In genomic region chr5:149503006-149503405, GRCh38 we compare ENCODE assay signal across 16 cellular contexts.
"Had no signal": no experiment of that assay in that cellular context is flagged by ENCODE, and none has a peak within 500 bp of the region (broad histone marks: within the 10 kb centered on the region; RNA-seq: fewer than 3 reads in every experiment).

No MANE protein-coding gene starts in this region.

- DNase-seq: activated CD4-positive, alpha-beta T cell treated with anti-CD3 and anti-CD28 coated beads for 4 hours; activated effector memory CD4-positive, alpha-beta T cell treated with anti-CD3 and anti-CD28 coated beads, Interleukin-2, amount 50 U/mL, for 16 hours; activated naive CD8-positive, alpha-beta T cell treated with anti-CD3 and anti-CD28 coated beads, Interleukin-2, amount 50 U/mL, for 24 hours; activated T-cell treated with anti-CD3 and anti-CD28 coated beads, Interleukin-2, amount 50 U/mL, for 1 hour; kidney; left ventricle myocardium superior; psoas muscle; stimulated activated CD4-positive, alpha-beta T cell treated with anti-CD3 and anti-CD28 coated beads, Interleukin-4, amount 100 ng/mL, for 1 hour; stimulated activated CD8-positive, alpha-beta memory T cell treated with anti-CD3 and anti-CD28 coated beads, Interleukin-4, amount 100 ng/mL, for 48 hours; stimulated activated naive CD8-positive, alpha-beta T cell treated with anti-CD3 and anti-CD28 coated beads, Interleukin-15, amount 100 ng/mL, for 72 hours; T1000; testis; WERI-Rb-1 had no signal

- H3K4me1 Mint-ChIP-seq: activated naive CD8-positive, alpha-beta T cell treated with anti-CD3 and anti-CD28 coated beads, Interleukin-2, amount 50 U/mL, for 24 hours; stimulated activated naive CD8-positive, alpha-beta T cell treated with anti-CD3 and anti-CD28 coated beads, Interleukin-15, amount 100 ng/mL, for 72 hours had no signal

- H3K27me3 ChIP-seq: ascending aorta, hepatocyte, testis had no signal

- H3K27me3 Mint-ChIP-seq: activated naive CD8-positive, alpha-beta T cell treated with anti-CD3 and anti-CD28 coated beads, Interleukin-2, amount 50 U/mL, for 24 hours; stimulated activated naive CD8-positive, alpha-beta T cell treated with anti-CD3 and anti-CD28 coated beads, Interleukin-15, amount 100 ng/mL, for 72 hours had no signal

- H3K27ac Mint-ChIP-seq: activated naive CD8-positive, alpha-beta T cell treated with anti-CD3 and anti-CD28 coated beads, Interleukin-2, amount 50 U/mL, for 24 hours; stimulated activated naive CD8-positive, alpha-beta T cell treated with anti-CD3 and anti-CD28 coated beads, Interleukin-15, amount 100 ng/mL, for 72 hours had no signal

- FAIRE-seq: colon, kidney had no signal

- H3K4me1 ChIP-seq: ascending aorta, psoas muscle, testis had no signal

- ATAC-seq: activated naive CD8-positive, alpha-beta T cell treated with anti-CD3 and anti-CD28 coated beads, Interleukin-2, amount 50 U/mL, for 24 hours; left ventricle myocardium superior; psoas muscle; stimulated activated naive CD8-positive, alpha-beta T cell treated with anti-CD3 and anti-CD28 coated beads, Interleukin-15, amount 100 ng/mL, for 72 hours had no signal

- H3K4me3 Mint-ChIP-seq: activated naive CD8-positive, alpha-beta T cell treated with anti-CD3 and anti-CD28 coated beads, Interleukin-2, amount 50 U/mL, for 24 hours; stimulated activated naive CD8-positive, alpha-beta T cell treated with anti-CD3 and anti-CD28 coated beads, Interleukin-15, amount 100 ng/mL, for 72 hours had no signal

- H3K4me3 ChIP-seq: ascending aorta, hepatocyte, psoas muscle, testis had no signal

- H3K27ac ChIP-seq: ascending aorta, hepatocyte, psoas muscle, WERI-Rb-1 had no signal

- H3K9me3 ChIP-seq: ascending aorta, psoas muscle, testis had no signal

- H3K4me2 ChIP-seq: hepatocyte had no signal

- H3K9me3 Mint-ChIP-seq: activated naive CD8-positive, alpha-beta T cell treated with anti-CD3 and anti-CD28 coated beads, Interleukin-2, amount 50 U/mL, for 24 hours; stimulated activated naive CD8-positive, alpha-beta T cell treated with anti-CD3 and anti-CD28 coated beads, Interleukin-15, amount 100 ng/mL, for 72 hours had no signal

- H2AFZ ChIP-seq: hepatocyte had no signal
